27 cellular contexts compared by ENCODE assay signal in the genomic region with DNA sequence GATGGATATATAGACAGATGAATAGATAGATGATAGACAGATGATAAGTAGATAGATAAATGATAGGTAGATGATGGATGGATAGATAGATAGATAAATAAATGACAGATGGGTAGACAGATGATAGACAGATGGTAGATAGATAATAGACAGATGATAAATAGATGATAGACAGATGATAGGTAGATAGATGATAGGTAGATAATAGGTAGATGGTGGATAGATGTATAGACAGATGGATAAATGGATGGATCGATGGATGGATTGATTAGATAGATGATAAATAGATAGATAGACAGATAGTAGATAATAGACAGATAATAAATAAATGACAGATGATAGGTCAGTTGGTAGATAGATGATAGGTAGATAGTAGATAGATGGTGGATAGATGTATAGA.
"Had no signal": no experiment of that assay in that cellular context is flagged by ENCODE, and none has a peak within 500 bp of the region (broad histone marks: within the 10 kb centered on the region; RNA-seq: fewer than 3 reads in every experiment).

No MANE protein-coding gene starts in this region.

- H3K27ac Mint-ChIP-seq: activated CD4-positive, alpha-beta memory T cell treated with anti-CD3 and anti-CD28 coated beads, Interleukin-2, amount 10 ng/mL, durations not matched to agents 7 days and 5 days; activated CD4-positive, alpha-beta T cell treated with anti-CD3 and anti-CD28 coated beads, Interleukin-2, amount 10 ng/mL, durations not matched to agents 7 days and 5 days; activated naive CD8-positive, alpha-beta T cell; activated T-cell treated with anti-CD3 and anti-CD28 coated beads, Interleukin-2, amount 50 U/mL, for 24 hours; activated T-cell treated with anti-CD3 and anti-CD28 coated beads, Interleukin-2, amount 50 U/mL, for 72 hours; dendritic cell treated with granulocyte-macrophage colony-stimulating factor and Interleukin-4, amounts not matched to agents 40 ng/mL and 50 ng/mL, for 4 days; endodermal cell; T-helper 1 cell treated with Interleukin-12 subunit alpha and Interleukin-12 subunit beta and Interleukin-4 antibody, amounts not matched to agents 30 μg/mL and 1 μg/mL, for 36 hours had no signal

- DNase-seq: activated CD4-positive, alpha-beta memory T cell treated with anti-CD3 and anti-CD28 coated beads, Interleukin-2, amount 10 ng/mL, durations not matched to agents 7 days and 5 days; activated CD4-positive, alpha-beta T cell treated with anti-CD3 and anti-CD28 coated beads for 1 hour; activated CD4-positive, alpha-beta T cell treated with anti-CD3 and anti-CD28 coated beads for 4 hours; activated CD4-positive, alpha-beta T cell treated with anti-CD3 and anti-CD28 coated beads, Interleukin-2, amount 10 ng/mL, durations not matched to agents 7 days and 5 days; activated CD4-positive, alpha-beta T cell treated with anti-CD3 and anti-CD28 coated beads, Interleukin-2, amount 50 U/mL, for 4 hours; activated CD8-positive, alpha-beta memory T cell treated with anti-CD3 and anti-CD28 coated beads, Interleukin-2, amount 50 U/mL, for 48 hours; activated effector memory CD4-positive, alpha-beta T cell treated with Interleukin-2 at 50 U/mL for 16 hours; activated gamma-delta T cell treated with Interleukin-2 at 50 U/mL for 16 hours; activated naive CD4-positive, alpha-beta T cell treated with anti-CD3 and anti-CD28 coated beads, Interleukin-2, amount 50 U/mL, for 16 hours; activated naive CD4-positive, alpha-beta T cell treated with Interleukin-2 at 50 U/mL for 16 hours; activated T-cell treated with anti-CD3 and anti-CD28 coated beads for 4 hours; activated T-cell treated with anti-CD3 and anti-CD28 coated beads, Interleukin-2, amount 50 U/mL, for 24 hours; activated T-cell treated with anti-CD3 and anti-CD28 coated beads, Interleukin-2, amount 50 U/mL, for 72 hours; amniotic stem cell; anterior cingulate cortex; brain microvascular endothelial cell; dorsolateral prefrontal cortex; effector memory CD4-positive, alpha-beta T cell; endodermal cell; foreskin fibroblast; head of caudate nucleus had no signal

- H3K36me3 ChIP-seq: brain microvascular endothelial cell had no signal

- H3K4me3 Mint-ChIP-seq: activated CD4-positive, alpha-beta memory T cell treated with anti-CD3 and anti-CD28 coated beads, Interleukin-2, amount 10 ng/mL, durations not matched to agents 7 days and 5 days; activated CD4-positive, alpha-beta T cell treated with anti-CD3 and anti-CD28 coated beads, Interleukin-2, amount 10 ng/mL, durations not matched to agents 7 days and 5 days; activated naive CD8-positive, alpha-beta T cell; activated T-cell treated with anti-CD3 and anti-CD28 coated beads, Interleukin-2, amount 50 U/mL, for 24 hours; activated T-cell treated with anti-CD3 and anti-CD28 coated beads, Interleukin-2, amount 50 U/mL, for 72 hours; central memory CD8-positive, alpha-beta T cell; dendritic cell treated with granulocyte-macrophage colony-stimulating factor and Interleukin-4, amounts not matched to agents 40 ng/mL and 50 ng/mL, for 4 days; endodermal cell; T-helper 1 cell treated with Interleukin-12 subunit alpha and Interleukin-12 subunit beta and Interleukin-4 antibody, amounts not matched to agents 30 μg/mL and 1 μg/mL, for 36 hours had no signal

- ATAC-seq: activated T-cell treated with anti-CD3 and anti-CD28 coated beads, Interleukin-2, amount 50 U/mL, for 72 hours; esophagus mucosa had no signal

- H3K4me3 ChIP-seq: coronary artery, dorsolateral prefrontal cortex had no signal

- H3K9me3 Mint-ChIP-seq: activated CD4-positive, alpha-beta memory T cell treated with anti-CD3 and anti-CD28 coated beads, Interleukin-2, amount 10 ng/mL, durations not matched to agents 7 days and 5 days; activated CD4-positive, alpha-beta T cell treated with anti-CD3 and anti-CD28 coated beads, Interleukin-2, amount 10 ng/mL, durations not matched to agents 7 days and 5 days; activated T-cell treated with anti-CD3 and anti-CD28 coated beads, Interleukin-2, amount 50 U/mL, for 24 hours; central memory CD8-positive, alpha-beta T cell; dendritic cell treated with granulocyte-macrophage colony-stimulating factor and Interleukin-4, amounts not matched to agents 40 ng/mL and 50 ng/mL, for 4 days; T-helper 1 cell treated with Interleukin-12 subunit alpha and Interleukin-12 subunit beta and Interleukin-4 antibody, amounts not matched to agents 30 μg/mL and 1 μg/mL, for 36 hours had no signal

- H3K36me3 Mint-ChIP-seq: activated naive CD8-positive, alpha-beta T cell had no signal

- H3K27me3 Mint-ChIP-seq: activated naive CD8-positive, alpha-beta T cell; central memory CD8-positive, alpha-beta T cell; dendritic cell treated with granulocyte-macrophage colony-stimulating factor and Interleukin-4, amounts not matched to agents 40 ng/mL and 50 ng/mL, for 4 days had no signal

- H3K27me3 ChIP-seq: brain microvascular endothelial cell, dorsolateral prefrontal cortex had no signal

- H3K4me1 Mint-ChIP-seq: activated CD4-positive, alpha-beta T cell treated with anti-CD3 and anti-CD28 coated beads, Interleukin-2, amount 10 ng/mL, durations not matched to agents 7 days and 5 days; central memory CD8-positive, alpha-beta T cell; endodermal cell had no signal

- H3K27ac ChIP-seq: coronary artery, dorsolateral prefrontal cortex had no signal
